Comparison of ENCODE assay signal across 24 cellular contexts in genomic region chr3:61924991-61925390, GRCh38.
DNase-seq lines count a peak whose midpoint lies in the region; ATAC-seq, FAIRE-seq and TF ChIP-seq lines count a peak whose summit lies in the region.
"Had no signal": no experiment of that assay in that cellular context is flagged by ENCODE, and none has a peak within 500 bp of the region (broad histone marks: within the 10 kb centered on the region; RNA-seq: fewer than 3 reads in every experiment).

No MANE protein-coding gene starts in this region.

- H3K4me3 ChIP-seq in heart left ventricle (no peak overlapping the region), K562 (no peak overlapping the region), mesendoderm (ENCODE audit: low read length) (no peak overlapping the region), skeletal muscle tissue (ENCODE audit: low read length in 3 of 3) (no peak overlapping the region)
- H3K4me3 ChIP-seq: PC-9 had no signal

- no peak overlapping the region for H3K4me3 Mint-ChIP-seq in immature natural killer cell
- H3K4me3 Mint-ChIP-seq: CD8-positive, alpha-beta memory T cell; IgD-negative memory B cell had no signal

- H2BK5ac ChIP-seq in mesendoderm (ENCODE audit: low read length), result no peak overlapping the region

- TF ChIP-seq CTCF in heart left ventricle (IDR thresholded peaks at IDR 0.05), result no peak
- TF ChIP-seq CTCF in K562 (IDR thresholded peaks at IDR 0.05 in 2 of 3, conservative IDR thresholded peaks at IDR 0.05 in 1 of 3; ENCODE audit: insufficient read depth in 2 of 3, low read depth in 1 of 3, low read length in 3 of 3), result no peak

- no peak for ATAC-seq in heart left ventricle
- ATAC-seq in K562, result no peak

- H3K27ac ChIP-seq in heart left ventricle (peak overlapping the region in 11 of 12 donors; percentile 31 to 91 (median 71)), K562 (ENCODE audit: extremely low read depth, low read depth, low read length) (no peak overlapping the region), mesendoderm (ENCODE audit: low read depth, low read length) (no peak overlapping the region), skeletal muscle tissue (ENCODE audit: low read depth, low read length) (peak overlapping the region; percentile 89)
- H3K27ac ChIP-seq: C4-2B, PC-9 had no signal

- peaks cover 0 to 9% (median under 1%) of the 10 kb centered on the region in 6 donors for H3K9me3 Mint-ChIP-seq in immature natural killer cell

- no peak for TF ChIP-seq RAD21 in K562 (CRISPR knock-in tag; conservative IDR thresholded peaks at IDR 0.05 in 1 of 2, IDR thresholded peaks at IDR 0.05 in 1 of 2)

- H3K79me1 ChIP-seq in mesendoderm (ENCODE audit: low read length), result peaks cover 16% of the 10 kb centered on the region

- H3K9ac ChIP-seq in K562 (ENCODE audit: insufficient read depth in 1 of 2, low read depth in 2 of 2, low read length in 2 of 2), result no peak overlapping the region
- H3K9ac ChIP-seq in mesendoderm (ENCODE audit: low read length), result no peak overlapping the region
- no peak overlapping the region for H3K9ac ChIP-seq in skeletal muscle tissue (ENCODE audit: low read depth in 1 of 3, low read length in 3 of 3)
- H3K9ac ChIP-seq: SK-N-SH had no signal

- H3K9me1 ChIP-seq in K562 (ENCODE audit: control insufficient read depth, insufficient read depth, low read length), result no peaks in the 10 kb centered on the region

- intact Hi-C loops in heart left ventricle (cut with DNase I) (loop anchor here in 7 of 10 donors (5.0 to 10.0 kb wide), 8 partner anchors 58 to 363 kb away; partner anchors contain the start of gene PTPRG (in 6 of the 7)), cardiac septum (cut with DNase I) (loop anchor here (5.0 to 10.0 kb wide), 3 partner anchors 232 to 363 kb away; partner anchors contain the start of gene PTPRG), K562 (cut with micrococcal nuclease) (no loop called here)

- no peak for FAIRE-seq in K562 (lab: Jason Lieb, UNC)
- FAIRE-seq: H54 had no signal

- no peaks in the 10 kb centered on the region for H3K79me2 ChIP-seq in K562 (ENCODE audit: control insufficient read depth, insufficient read depth, low read length)
- H3K79me2 ChIP-seq in mesendoderm (ENCODE audit: control insufficient read depth, insufficient read depth, low read length), result peaks cover 33% of the 10 kb centered on the region

- H3K36me3 ChIP-seq in heart left ventricle, result no peaks in the 10 kb centered on the region
- no peaks in the 10 kb centered on the region for H3K36me3 ChIP-seq in K562 (ENCODE audit: control insufficient read depth, insufficient read depth, low read length)
- H3K36me3 ChIP-seq in mesendoderm (ENCODE audit: control insufficient read depth, insufficient read depth, low read length), result no peaks in the 10 kb centered on the region
- no peaks in the 10 kb centered on the region for H3K36me3 ChIP-seq in skeletal muscle tissue (ENCODE audit: control insufficient read depth in 3 of 3, insufficient read depth in 3 of 3, low read length in 3 of 3)

- BruUV-seq in K562 (replicated peaks; lab: Mats Ljungman, UMichigan), result no TSS peak

- H4K5ac ChIP-seq in mesendoderm (ENCODE audit: low read length), result no peak overlapping the region

- no peak for DNase-seq in heart left ventricle
- DNase-seq in cardiac septum (ENCODE audit: low spot score), result no peak
- no peak for DNase-seq in K562 (ENCODE audit: extremely low read depth in 1 of 4, low spot score in 3 of 4)
- no peak for DNase-seq in mesendoderm
- no peak for DNase-seq in immature natural killer cell
- no peak for DNase-seq in NCI-H1930 (lab: John Stamatoyannopoulos, UW)
- DNase-seq: 8988T; Calu3; CD8-positive, alpha-beta memory T cell; GDM1; Karpas-422; MV-4-11; NCI-H1105 treated with DMSO at 0.1 percent for 48 hours; NCI-H2081; NCI-H2171 treated with DMSO at 0.1 percent for 48 hours; NCI-H69; PC-9; RPMI8226; SIG-M5; SK-N-SH had no signal

- peaks cover 9 to 71% (median 49%) of the 10 kb centered on the region in 12 donors for H3K4me1 ChIP-seq in heart left ventricle
- H3K4me1 ChIP-seq in K562 (replicated peaks in 1 of 2; ENCODE audit: control insufficient read depth in 2 of 2, insufficient read depth in 2 of 2, low read length in 2 of 2), result no peaks in the 10 kb centered on the region
- H3K4me1 ChIP-seq in mesendoderm (ENCODE audit: control insufficient read depth, low read depth, low read length), result peaks cover 7% of the 10 kb centered on the region
- peaks cover 48 to 51% (median 49%) of the 10 kb centered on the region in 3 donors for H3K4me1 ChIP-seq in skeletal muscle tissue (ENCODE audit: control insufficient read depth in 3 of 3, insufficient read depth in 3 of 3, low read length in 3 of 3)

- CTCF ChIA-PET in K562 (lab: Yijun Ruan, JAX; ENCODE audit: low intra/inter-chr PET ratio), result no interaction called here

- POLR2A ChIA-PET in K562 (lab: Yijun Ruan, JAX), result no interaction called here

- no peaks in the 10 kb centered on the region for H3K4me1 Mint-ChIP-seq in immature natural killer cell
- H3K4me1 Mint-ChIP-seq: CD8-positive, alpha-beta memory T cell; IgD-negative memory B cell had no signal

- TF ChIP-seq EP300 in K562 (IDR thresholded peaks at IDR 0.05; ENCODE audit: low read length), result no peak

- H2AK5ac ChIP-seq in mesendoderm (ENCODE audit: low read length), result no peak overlapping the region

- no peak overlapping the region for H4K8ac ChIP-seq in mesendoderm (ENCODE audit: low read depth, low read length)

- H3K27me3 Mint-ChIP-seq in immature natural killer cell (ENCODE audit: low read depth in 3 of 3), result peaks cover 0 to 3% (median 1%) of the 10 kb centered on the region in 3 donors
- H3K27me3 Mint-ChIP-seq: CD8-positive, alpha-beta memory T cell had no signal

- no peak overlapping the region for H2BK120ac ChIP-seq in mesendoderm (ENCODE audit: low read depth, low read length)

- H2BK15ac ChIP-seq in mesendoderm (replicated peaks; ENCODE audit: low read depth), result no peak overlapping the region

- H2AFZ ChIP-seq in K562 (ENCODE audit: low read depth, low read length), result no peak overlapping the region
- H2AFZ ChIP-seq: PC-9 had no signal

- in situ Hi-C loops in K562 (cut with MboI), result no loop called here

- H4K20me1 ChIP-seq in K562 (replicated peaks; ENCODE audit: control insufficient read depth, insufficient read depth, low read length), result no peaks in the 10 kb centered on the region

- H3K9me3 ChIP-seq in heart left ventricle, result no peaks in the 10 kb centered on the region
- H3K9me3 ChIP-seq in K562 (replicated peaks; ENCODE audit: control insufficient read depth, insufficient read depth, low read depth, low read length), result no peaks in the 10 kb centered on the region
- H3K9me3 ChIP-seq in skeletal muscle tissue (ENCODE audit: control insufficient read depth in 3 of 3, low read length in 3 of 3), result no peaks in the 10 kb centered on the region
- H3K9me3 ChIP-seq: SK-N-SH had no signal

- no peak overlapping the region for H3K56ac ChIP-seq in mesendoderm (ENCODE audit: low read length)

- no peaks in the 10 kb centered on the region for H3K36me3 Mint-ChIP-seq in immature natural killer cell
- H3K36me3 Mint-ChIP-seq: CD8-positive, alpha-beta memory T cell; IgD-negative memory B cell had no signal

- H3K4ac ChIP-seq in mesendoderm (ENCODE audit: low read depth, low read length), result no peak overlapping the region

- H3K4me2 ChIP-seq in K562 (ENCODE audit: insufficient read depth, low read length) (no peak overlapping the region), mesendoderm (ENCODE audit: low read length) (no peak overlapping the region)
- H3K4me2 ChIP-seq: PC-9, SK-N-SH had no signal

- WGBS in heart left ventricle, 4 donors, result 95 to 97% (median 96%) methylated on average over 2 of the region's 2 CpGs
- WGBS in K562 (ENCODE audit: insufficient coverage, low coverage, missing lambda C conversion rate), result 0% methylated on average over 2 of the region's 2 CpGs
- no CpG with 5 or more reads among the region's 2 CpGs for WGBS in mesendoderm (ENCODE audit: extremely low coverage, insufficient coverage, low lambda C conversion rate)

- no peak overlapping the region for H3K18ac ChIP-seq in mesendoderm (ENCODE audit: low read length)

- H3K27me3 ChIP-seq in heart left ventricle (no peaks in the 10 kb centered on the region), K562 (ENCODE audit: control insufficient read depth in 2 of 2, insufficient read depth in 2 of 2, low read length in 2 of 2) (no peaks in the 10 kb centered on the region), mesendoderm (ENCODE audit: insufficient read depth, low read length, poor library complexity) (no peaks in the 10 kb centered on the region), skeletal muscle tissue (ENCODE audit: control insufficient read depth in 3 of 3, insufficient read depth in 3 of 3, low read length in 3 of 3) (no peaks in the 10 kb centered on the region)

- peak overlapping the region; percentile 4 for H3K23ac ChIP-seq in mesendoderm (ENCODE audit: low read length)

- TF ChIP-seq POLR2A in heart left ventricle (IDR thresholded peaks at IDR 0.05) (no peak), K562 (conservative IDR thresholded peaks at IDR 0.05) (no peak)

- no peak overlapping the region for H3K27ac Mint-ChIP-seq in immature natural killer cell
- H3K27ac Mint-ChIP-seq: CD8-positive, alpha-beta memory T cell; IgD-negative memory B cell had no signal

TF ChIP-seq in K562, 482 proteins besides CTCF, POLR2A, EP300 and RAD21 (continues in another document):
- TF ChIP-seq POLR2H (tag; IDR thresholded peaks at IDR 0.05; ENCODE audit: low read depth) (no peak), ZNF655 (CRISPR knock-in tag; IDR thresholded peaks at IDR 0.05) (no peak)

Comparison
In these comparisons a context has a peak if more than half of its experiments do, and no peak if none do; other contexts are left out.
1. H3K27ac ChIP-seq: peak in heart left ventricle (11 of 12) and skeletal muscle tissue (single experiment); none in K562 (single experiment) and mesendoderm (single experiment).